19 cellular contexts compared by ENCODE assay signal in the genomic region with DNA sequence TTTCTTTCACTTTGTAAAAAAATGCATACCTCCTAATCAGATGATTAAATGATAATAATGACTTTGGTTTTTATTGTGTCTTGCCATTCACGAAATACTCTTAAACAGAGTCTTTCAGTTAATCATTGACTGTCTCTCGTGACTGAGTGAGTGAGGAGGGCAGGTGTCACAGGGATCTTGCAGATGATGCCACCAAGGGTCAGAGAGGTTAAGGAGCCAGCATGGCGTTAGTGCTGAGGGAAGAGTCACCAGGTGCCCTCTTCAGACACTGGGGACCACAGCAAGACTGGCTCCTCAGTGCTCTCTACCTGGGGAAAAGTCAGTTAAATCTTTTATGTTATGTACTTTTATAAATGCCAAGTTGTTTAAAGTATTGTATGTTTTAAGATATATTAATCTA. TPM values are rescaled to one million over a fixed set of nuclear protein-coding genes. Genes with fewer than 3 reads are reported as not detected.
DNase-seq lines count a peak whose midpoint lies in the region; ATAC-seq lines count a peak whose summit lies in the region.
"Had no signal": no experiment of that assay in that cellular context is flagged by ENCODE, and none has a peak within 500 bp of the region (broad histone marks: within the 10 kb centered on the region; RNA-seq: fewer than 3 reads in every experiment).

No MANE protein-coding gene starts in this region.

- H3K9me3 Mint-ChIP-seq in T-helper 1 cell treated with Interleukin-12 subunit alpha and Interleukin-12 subunit beta and Interleukin-4 antibody, amounts not matched to agents 30 μg/mL and 1 μg/mL, for 36 hours = no peaks in the 10 kb centered on the region
- H3K9me3 Mint-ChIP-seq: CD4-positive, alpha-beta T cell; GM23338 had no signal

- peak overlapping the region; percentile 78 for H3K23ac ChIP-seq in trophoblast cell (ENCODE audit: low read length)

- H3K36me3 ChIP-seq in trophoblast cell (ENCODE audit: control insufficient read depth in 1 of 2, insufficient read depth in 2 of 2, low read length in 2 of 2) = peaks cover 16 to 27% of the 10 kb centered on the region in 2 experiments

- no peak overlapping the region for H4K91ac ChIP-seq in trophoblast cell (ENCODE audit: low read depth, low read length)

- H3K79me2 ChIP-seq in trophoblast cell (ENCODE audit: control insufficient read depth, insufficient read depth, low read length, poor library complexity) = no peaks in the 10 kb centered on the region

- no peaks in the 10 kb centered on the region for H3K27me3 Mint-ChIP-seq in T-helper 1 cell treated with Interleukin-12 subunit alpha and Interleukin-12 subunit beta and Interleukin-4 antibody, amounts not matched to agents 30 μg/mL and 1 μg/mL, for 36 hours (ENCODE audit: low read depth)
- H3K27me3 Mint-ChIP-seq: CD4-positive, alpha-beta T cell had no signal

- no peak overlapping the region for H2AK5ac ChIP-seq in trophoblast cell (ENCODE audit: low read length)

- no peak for ATAC-seq in HG02938 (IDR thresholded peaks at IDR 0.05; ENCODE audit: unreplicated experiment)
- ATAC-seq in GM21737 (IDR thresholded peaks at IDR 0.05; ENCODE audit: unreplicated experiment) = no peak
- ATAC-seq: A549, GM23338 had no signal

- no peak overlapping the region for H2BK120ac ChIP-seq in trophoblast cell (ENCODE audit: insufficient read depth, low read length, poor library complexity)

- H3K36me3 Mint-ChIP-seq in T-helper 1 cell treated with Interleukin-12 subunit alpha and Interleukin-12 subunit beta and Interleukin-4 antibody, amounts not matched to agents 30 μg/mL and 1 μg/mL, for 36 hours (ENCODE audit: low read depth) = peaks cover 17% of the 10 kb centered on the region

- H3K4me2 ChIP-seq in trophoblast cell (ENCODE audit: low read length) = no peak overlapping the region
- H3K4me2 ChIP-seq: A549, GM23338 had no signal

- H3K27me3 ChIP-seq in trophoblast cell (ENCODE audit: insufficient read depth, low read length) = no peaks in the 10 kb centered on the region

- H3K27ac Mint-ChIP-seq in T-helper 1 cell treated with Interleukin-12 subunit alpha and Interleukin-12 subunit beta and Interleukin-4 antibody, amounts not matched to agents 30 μg/mL and 1 μg/mL, for 36 hours = peak overlapping the region; percentile 14
- H3K27ac Mint-ChIP-seq: CD4-positive, alpha-beta T cell; GM23338 had no signal

- H3K4me1 ChIP-seq in trophoblast cell (ENCODE audit: control insufficient read depth in 1 of 2, insufficient read depth in 2 of 2, low read length in 2 of 2) = no peaks in the 10 kb centered on the region

- H3K79me1 ChIP-seq in trophoblast cell (ENCODE audit: low read length) = no peaks in the 10 kb centered on the region

- H2BK5ac ChIP-seq in trophoblast cell (ENCODE audit: low read depth, low read length, poor library complexity) = no peak overlapping the region

- no peak overlapping the region for H3K4me3 ChIP-seq in trophoblast cell (ENCODE audit: low read depth, low read length)
- H3K4me3 ChIP-seq: A549, GM23338 had no signal

- no peak overlapping the region for H2BK12ac ChIP-seq in trophoblast cell (ENCODE audit: low read length)

- H4K8ac ChIP-seq in trophoblast cell (ENCODE audit: low read depth, low read length) = no peak overlapping the region

- no peak overlapping the region for H3K14ac ChIP-seq in trophoblast cell (ENCODE audit: low read length)

- H3K4ac ChIP-seq in trophoblast cell (ENCODE audit: low read depth, low read length) = no peak overlapping the region

- no peak overlapping the region for H3K4me3 Mint-ChIP-seq in T-helper 1 cell treated with Interleukin-12 subunit alpha and Interleukin-12 subunit beta and Interleukin-4 antibody, amounts not matched to agents 30 μg/mL and 1 μg/mL, for 36 hours
- H3K4me3 Mint-ChIP-seq: CD4-positive, alpha-beta T cell; GM23338 had no signal

- no peak for DNase-seq in T-helper 1 cell
- peak; percentile 85 for DNase-seq in DMS53 treated with DMSO at 0.1 percent for 48 hours (lab: John Stamatoyannopoulos, UW; ENCODE audit: unreplicated experiment)
- DNase-seq in trophoblast cell = no peak
- DNase-seq in stimulated activated CD4-positive, alpha-beta T cell treated with anti-CD3 and anti-CD28 coated beads, Interleukin-1b, Interleukin-23, amount 100 ng/mL, for 48 hours = no peak
- DNase-seq: AML-193; CD4-positive, alpha-beta T cell; DMS 273 treated with DMSO at 0.1 percent for 48 hours; DMS79; GDM1; HCEC 1CT; IMR-90 had no signal

- H3K18ac ChIP-seq in trophoblast cell (ENCODE audit: low read length) = no peak overlapping the region

- no peak overlapping the region for H2AFZ ChIP-seq in trophoblast cell (ENCODE audit: insufficient read depth, low read length, poor library complexity)
- H2AFZ ChIP-seq: GM23338 had no signal

- H3K9me3 ChIP-seq in trophoblast cell (ENCODE audit: insufficient read depth, low read depth, low read length) = peaks cover 2% of the 10 kb centered on the region
- H3K9me3 ChIP-seq: A549 had no signal

- no CpG with 5 or more reads among the region's 3 CpGs for WGBS in trophoblast cell (ENCODE audit: extremely low coverage, insufficient coverage, insufficient read length)

- H3K27ac ChIP-seq in trophoblast cell (ENCODE audit: low read depth, low read length) = no peak overlapping the region
- H3K27ac ChIP-seq: 22Rv1, A549, C4-2B had no signal

- H4K12ac ChIP-seq in trophoblast cell (ENCODE audit: low read depth, low read length) = no peak overlapping the region

- no peak overlapping the region for H3K9ac ChIP-seq in trophoblast cell (ENCODE audit: low read length)

- H3K4me1 Mint-ChIP-seq in T-helper 1 cell treated with Interleukin-12 subunit alpha and Interleukin-12 subunit beta and Interleukin-4 antibody, amounts not matched to agents 30 μg/mL and 1 μg/mL, for 36 hours (ENCODE audit: low read depth) = no peaks in the 10 kb centered on the region
- H3K4me1 Mint-ChIP-seq: GM23338 had no signal

RNA-seq across cellular contexts. Expression of a gene that starts 8.1 kb away (rescaled TPM):
- 4.7 and 5.4 TPM in 2 replicates for polyA plus RNA-seq in trophoblast cell (2013)

RNA-seq across cellular contexts. Expression of a gene that starts 24.4 kb away (rescaled TPM):
- polyA plus RNA-seq in trophoblast cell (2013) = 7.4 and 7.9 TPM in 2 replicates

RNA-seq across cellular contexts. Expression of a gene that starts 42.9 kb away (rescaled TPM):
- not detected in 2 replicates for polyA plus RNA-seq in trophoblast cell (2013)
- polyA plus RNA-seq: BJ, GM23338, IMR-90 had no signal
